Comparison of ENCODE assay signal across 8 cellular contexts in genomic region chr19:44954649-44955499, GRCh38. TPM values are rescaled to one million over a fixed set of nuclear protein-coding genes. Genes with fewer than 3 reads are reported as not detected.
A peak's percentile ranks its signal among the peaks of the same experiment; 100 is the strongest.
DNase-seq lines count a peak whose midpoint lies in the region; ATAC-seq lines count a peak whose summit lies in the region.

A gene with protein sequence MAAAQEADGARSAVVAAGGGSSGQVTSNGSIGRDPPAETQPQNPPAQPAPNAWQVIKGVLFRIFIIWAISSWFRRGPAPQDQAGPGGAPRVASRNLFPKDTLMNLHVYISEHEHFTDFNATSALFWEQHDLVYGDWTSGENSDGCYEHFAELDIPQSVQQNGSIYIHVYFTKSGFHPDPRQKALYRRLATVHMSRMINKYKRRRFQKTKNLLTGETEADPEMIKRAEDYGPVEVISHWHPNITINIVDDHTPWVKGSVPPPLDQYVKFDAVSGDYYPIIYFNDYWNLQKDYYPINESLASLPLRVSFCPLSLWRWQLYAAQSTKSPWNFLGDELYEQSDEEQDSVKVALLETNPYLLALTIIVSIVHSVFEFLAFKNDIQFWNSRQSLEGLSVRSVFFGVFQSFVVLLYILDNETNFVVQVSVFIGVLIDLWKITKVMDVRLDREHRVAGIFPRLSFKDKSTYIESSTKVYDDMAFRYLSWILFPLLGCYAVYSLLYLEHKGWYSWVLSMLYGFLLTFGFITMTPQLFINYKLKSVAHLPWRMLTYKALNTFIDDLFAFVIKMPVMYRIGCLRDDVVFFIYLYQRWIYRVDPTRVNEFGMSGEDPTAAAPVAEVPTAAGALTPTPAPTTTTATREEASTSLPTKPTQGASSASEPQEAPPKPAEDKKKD (plus strand): TSS chr19:44955380. CDS start chr19:44955396, 16 bp downstream.

- POLR2A ChIA-PET in activated CD8-positive, alpha-beta memory T cell treated with anti-CD3 and anti-CD28 coated beads for 36 hours (lab: Charles Lee) = interaction anchor here (0.5 kb wide), 2 partner anchors 263 to 311 kb away, joined by 3 read pairs; partner anchors contain the start of gene PVR

- CTCF ChIA-PET in activated CD8-positive, alpha-beta memory T cell treated with anti-CD3 and anti-CD28 coated beads for 36 hours (lab: Charles Lee) = interaction anchor here (0.6 to 0.9 kb wide), 2 partner anchors 44 to 64 kb away, joined by 3 read pairs; partner anchors contain the start of gene TOMM40

- ATAC-seq in GM21367 (IDR thresholded peaks at IDR 0.05; ENCODE audit: unreplicated experiment) = peak; percentile 59

- peak; percentile 97 for DNase-seq in COLO829 (ENCODE audit: low spot score)
- peak; percentile 84 for DNase-seq in HT1080 (ENCODE audit: low read depth)
- peak; percentile 93 to 95 for DNase-seq in NOMO-1 (lab: John Stamatoyannopoulos, UW; ENCODE audit: unreplicated experiment in 2 of 2)
- DNase-seq in effector CD8-positive, alpha-beta T cell (lab: John Stamatoyannopoulos, UW) = peak; percentile 94
- peak; percentile 98 to 99 for DNase-seq in lung microvascular endothelial cell (ENCODE audit: low read depth in 2 of 2)
- peak; percentile 94 to 96 (median 95) for DNase-seq in stimulated activated CD4-positive, alpha-beta T cell treated with anti-CD3 and anti-CD28 coated beads, TNF-alpha, amount 100 ng/mL, for 4 hours (ENCODE audit: low read depth in 3 of 3)

RNA-seq across cellular contexts. Expression of the gene that starts here (rescaled TPM):
- total RNA-seq in HT1080 (2014; rRNA removed; shearing (Covaris generic)) = 34.2 and 51.5 TPM in 2 replicates
- polyA plus RNA-seq in HT1080 (2015; cell fraction: cytosol; rRNA removed) = 52.2 and 58.0 TPM in 2 replicates
- polyA plus RNA-seq in HT1080 (2015; cell fraction: nucleus; rRNA removed) = 101 and 107 TPM in 2 replicates
- total RNA-seq in activated CD8-positive, alpha-beta memory T cell treated with anti-CD3 and anti-CD28 coated beads for 36 hours = 10 to 100 TPM; 72.4 to 73.5 TPM
- 29.2 and 46.6 TPM in 2 replicates for total RNA-seq in lung microvascular endothelial cell

Comparison
In these comparisons a context has a peak if more than half of its experiments do, and no peak if none do; other contexts are left out.
1. Peak in every context shown above with its lines: DNase-seq and ATAC-seq.